17 cellular contexts compared by ENCODE assay signal in genomic region chr21:45022348-45022675, GRCh38.
"Had no signal": no experiment of that assay in that cellular context is flagged by ENCODE, and none has a peak within 500 bp of the region (broad histone marks: within the 10 kb centered on the region; RNA-seq: fewer than 3 reads in every experiment).

No MANE protein-coding gene starts in this region.

- H3K9ac ChIP-seq: parathyroid adenoma had no signal

- H2AFZ ChIP-seq: parathyroid adenoma had no signal

- H3K27ac Mint-ChIP-seq: activated naive CD4-positive, alpha-beta T cell treated with anti-CD3 and anti-CD28 coated beads, Interleukin-2, amount 10 ng/mL, durations not matched to agents 7 days and 5 days; immature natural killer cell; stimulated activated naive B cell treated with anti-CD40 and anti-IgM and Interleukin-4, amounts not matched to agents 10 μg/mL and 1 μg/mL and 100 μg/mL, for 72 hours; T-helper 1 cell treated with Interleukin-12 subunit alpha and Interleukin-12 subunit beta and Interleukin-4 antibody, amounts not matched to agents 30 μg/mL and 1 μg/mL, for 36 hours had no signal

- H3K36me3 ChIP-seq: heart left ventricle, left lung, right lobe of liver had no signal

- H3K36me3 Mint-ChIP-seq: activated naive CD4-positive, alpha-beta T cell treated with anti-CD3 and anti-CD28 coated beads, Interleukin-2, amount 10 ng/mL, durations not matched to agents 7 days and 5 days had no signal

- H3K4me3 Mint-ChIP-seq: activated naive CD4-positive, alpha-beta T cell treated with anti-CD3 and anti-CD28 coated beads, Interleukin-2, amount 10 ng/mL, durations not matched to agents 7 days and 5 days; immature natural killer cell; naive thymus-derived CD8-positive, alpha-beta T cell; stimulated activated naive B cell treated with anti-CD40 and anti-IgM and Interleukin-4, amounts not matched to agents 10 μg/mL and 1 μg/mL and 100 μg/mL, for 72 hours; T-helper 1 cell treated with Interleukin-12 subunit alpha and Interleukin-12 subunit beta and Interleukin-4 antibody, amounts not matched to agents 30 μg/mL and 1 μg/mL, for 36 hours had no signal

- H3K9me3 ChIP-seq: right lobe of liver had no signal

- DNase-seq: activated CD4-positive, alpha-beta T cell treated with anti-CD3 and anti-CD28 coated beads for 4 hours; activated CD4-positive, alpha-beta T cell treated with anti-CD3 and anti-CD28 coated beads, Interleukin-2, amount 50 U/mL, for 48 hours; activated CD4-positive, CD25-positive, alpha-beta regulatory T cell; activated naive CD4-positive, alpha-beta T cell treated with anti-CD3 and anti-CD28 coated beads, Interleukin-2, amount 10 ng/mL, durations not matched to agents 7 days and 5 days; activated T-cell treated with anti-CD3 and anti-CD28 coated beads, Interleukin-2, amount 50 U/mL, for 48 hours; amygdala; immature natural killer cell; small intestine; stimulated activated CD4-positive, alpha-beta T cell treated with anti-CD3 and anti-CD28 coated beads, Interleukin-2, amount 100 ng/mL, for 48 hours; stimulated activated CD8-positive, alpha-beta memory T cell treated with anti-CD3 and anti-CD28 coated beads, Interleukin-4, amount 100 ng/mL, for 48 hours; stimulated activated naive B cell treated with anti-CD40 and anti-IgM and Interleukin-4, amounts not matched to agents 10 μg/mL and 1 μg/mL and 100 μg/mL, for 72 hours had no signal

- H3K4me3 ChIP-seq: heart left ventricle, left lung, right lobe of liver had no signal

- H3K4me1 ChIP-seq: parathyroid adenoma, right lobe of liver had no signal

- H3K27ac ChIP-seq: heart left ventricle, left lung, parathyroid adenoma, right lobe of liver had no signal

- ATAC-seq: heart left ventricle; left lung; naive thymus-derived CD8-positive, alpha-beta T cell; stimulated activated naive B cell treated with anti-CD40 and anti-IgM and Interleukin-4, amounts not matched to agents 10 μg/mL and 1 μg/mL and 100 μg/mL, for 72 hours had no signal

- H3K79me2 ChIP-seq: parathyroid adenoma had no signal
